8 cellular contexts compared by ENCODE assay signal in the genomic region with DNA sequence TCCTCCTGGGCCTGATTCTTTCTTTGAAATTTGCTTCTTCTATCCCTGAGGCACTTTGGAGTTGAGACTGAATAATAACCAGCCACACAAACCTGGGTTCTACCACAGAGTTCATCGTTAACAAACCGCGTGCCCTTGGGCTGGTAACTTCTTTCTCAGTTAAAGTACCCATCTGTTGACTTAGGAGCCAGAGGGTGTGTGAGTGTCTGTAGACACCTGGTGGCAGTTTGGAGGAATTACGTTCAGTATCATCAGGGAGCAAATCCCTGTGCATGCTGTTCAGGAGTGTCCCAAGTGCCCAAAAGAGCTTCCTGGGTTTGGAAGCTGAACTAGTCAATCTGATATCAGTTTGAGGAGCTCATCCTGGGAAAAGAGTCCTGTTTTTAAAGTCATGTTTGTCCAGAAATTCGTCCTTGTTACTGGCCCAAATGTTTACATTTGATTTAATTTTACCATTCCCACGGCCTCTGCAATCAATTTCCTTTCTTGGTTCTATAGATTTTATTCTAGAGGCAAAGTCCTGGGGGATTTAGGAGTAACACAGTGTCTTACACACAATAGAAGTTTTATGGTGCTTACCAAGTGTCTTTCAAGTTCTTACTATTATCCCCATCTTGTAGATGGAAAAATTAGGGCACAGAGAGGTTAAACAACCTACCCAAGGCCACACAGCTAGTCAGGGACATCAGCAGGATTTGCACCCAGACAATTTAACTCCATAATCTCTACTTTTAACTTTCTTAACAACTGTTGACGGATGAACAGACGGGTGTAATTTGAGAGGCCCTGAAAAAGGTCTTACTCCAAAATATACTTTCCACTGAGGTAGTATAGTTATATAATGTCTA. TPM values are rescaled to one million over a fixed set of nuclear protein-coding genes. Genes with fewer than 3 reads are reported as not detected.
A peak's percentile ranks its signal among the peaks of the same experiment; 100 is the strongest.
DNase-seq lines count a peak whose midpoint lies in the region; ATAC-seq and TF ChIP-seq lines count a peak whose summit lies in the region.

No MANE protein-coding gene starts in this region.

- H3K4me2 ChIP-seq in OCI-LY1 (ENCODE audit: low read length) (no peak overlapping the region), parathyroid adenoma (ENCODE audit: low read length) (no peak overlapping the region)

- DNase-seq in GM04504 (ENCODE audit: low read depth), result peak; percentile 41
- peak; percentile 81 for DNase-seq in HT-29 (ENCODE audit: low spot score)
- peak; percentile 5 for DNase-seq in activated T-helper 1 cell treated with anti-CD3 and anti-CD28 coated beads, Interleukin-2, amount 50 U/mL, for 16 hours (ENCODE audit: low read depth in 1 of 2, low spot score in 1 of 2)
- peak; percentile 29 for DNase-seq in germinal center (ENCODE audit: low spot score)
- no peak for DNase-seq in OCI-M2 (lab: John Stamatoyannopoulos, UW; ENCODE audit: unreplicated experiment)

- no peak for ATAC-seq in GM19452 (IDR thresholded peaks at IDR 0.05; ENCODE audit: unreplicated experiment)

- no peaks in the 10 kb centered on the region for H3K27me3 ChIP-seq in OCI-LY1 (ENCODE audit: insufficient read depth, low read length)
- no peaks in the 10 kb centered on the region for H3K27me3 ChIP-seq in parathyroid adenoma (ENCODE audit: control insufficient read depth, insufficient read depth, low read length)

- H3K36me3 ChIP-seq in OCI-LY1 (ENCODE audit: insufficient read depth, low read length) (no peaks in the 10 kb centered on the region), parathyroid adenoma (ENCODE audit: control insufficient read depth, insufficient read depth, low read length) (no peaks in the 10 kb centered on the region)

- H3F3A ChIP-seq in OCI-LY1 (ENCODE audit: insufficient read depth, low read length), result no peaks in the 10 kb centered on the region

- TF ChIP-seq CTCF in OCI-LY1 (IDR thresholded peaks at IDR 0.05; ENCODE audit: low read length) (peak; percentile 74), parathyroid adenoma (IDR thresholded peaks at IDR 0.05) (peak; percentile 67)

- H3K9me2 ChIP-seq in OCI-LY1 (ENCODE audit: low read depth, low read length), result no peaks in the 10 kb centered on the region

- no peak overlapping the region for H3K4me3 ChIP-seq in OCI-LY1 (ENCODE audit: low read depth, low read length, poor library complexity, severe bottlenecking)
- no peak overlapping the region for H3K4me3 ChIP-seq in parathyroid adenoma (ENCODE audit: low read depth, low read length)

- H3K4me1 ChIP-seq in OCI-LY1 (ENCODE audit: insufficient read depth, low read length, severe bottlenecking) (peaks cover 9% of the 10 kb centered on the region), parathyroid adenoma (no peaks in the 10 kb centered on the region)

- H3K27ac ChIP-seq in OCI-LY1 (ENCODE audit: low read depth, low read length, poor library complexity, severe bottlenecking) (no peak overlapping the region), parathyroid adenoma (no peak overlapping the region)

- H3K79me2 ChIP-seq in OCI-LY1 (ENCODE audit: insufficient read depth, low read length) (no peaks in the 10 kb centered on the region), parathyroid adenoma (no peaks in the 10 kb centered on the region)

- H3K9me3 ChIP-seq in OCI-LY1 (ENCODE audit: low read length) (no peaks in the 10 kb centered on the region), parathyroid adenoma (ENCODE audit: control insufficient read depth, low read length) (no peaks in the 10 kb centered on the region)

- no peak overlapping the region for H3K9ac ChIP-seq in OCI-LY1 (ENCODE audit: low read length)
- no peak overlapping the region for H3K9ac ChIP-seq in parathyroid adenoma

- no peaks in the 10 kb centered on the region for H4K20me1 ChIP-seq in OCI-LY1 (ENCODE audit: insufficient read depth, low read length)

- no peak overlapping the region for H2AFZ ChIP-seq in OCI-LY1 (ENCODE audit: low read length)
- no peak overlapping the region for H2AFZ ChIP-seq in parathyroid adenoma

RNA-seq across cellular contexts. Expression of gene RPTN, which starts 26.7 kb away (rescaled TPM):
- not detected in 2 replicates for total RNA-seq in HT-29 (2014; rRNA removed; shearing (Covaris generic))

RNA-seq across cellular contexts. Expression of gene HRNR, which starts 38.2 kb away (rescaled TPM):
- total RNA-seq in HT-29 (2014; rRNA removed; shearing (Covaris generic)), result not detected in 2 replicates
